In the genomic region with DNA sequence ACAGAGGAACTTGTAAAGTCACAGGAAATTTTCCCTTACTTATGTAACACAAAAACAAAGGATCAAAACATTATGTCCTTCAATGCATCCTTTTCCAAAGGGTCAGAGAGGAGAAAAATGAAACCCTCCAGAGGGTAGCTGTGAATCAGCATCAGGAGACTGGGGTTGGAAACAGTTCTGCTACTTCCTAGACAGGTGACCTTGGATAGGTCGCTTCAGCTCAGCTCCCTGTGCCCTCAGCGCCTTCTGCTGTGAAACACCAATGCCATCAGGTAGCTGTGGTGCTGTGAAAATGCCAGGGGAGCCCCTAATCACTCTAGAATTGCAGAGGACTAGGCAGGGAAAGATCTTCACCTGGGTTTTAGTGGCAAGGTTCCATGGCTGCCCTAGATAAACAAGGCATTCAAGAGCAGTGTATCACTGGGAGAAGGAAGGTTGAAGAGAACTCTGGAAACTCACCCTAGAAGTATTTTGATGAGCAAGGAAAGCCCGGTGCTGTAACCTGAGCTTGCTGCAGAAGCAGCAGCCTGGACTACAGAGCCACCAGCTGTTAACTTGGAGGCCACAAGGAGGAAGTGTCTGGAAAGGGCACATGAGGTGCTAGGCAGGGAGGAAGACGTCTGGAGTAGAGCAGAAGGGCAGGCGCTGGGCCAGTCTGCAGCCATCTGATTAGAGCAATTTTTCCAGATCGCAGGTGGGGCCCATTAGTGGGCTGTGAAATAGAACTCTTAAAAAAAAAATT, we compare ENCODE assay signal across 8 cellular contexts.
DNase-seq lines count a peak whose midpoint lies in the region; ATAC-seq and TF ChIP-seq lines count a peak whose summit lies in the region.

No MANE protein-coding gene starts in this region.

- no peaks in the 10 kb centered on the region for H3K23me2 ChIP-seq in H9 (ENCODE audit: insufficient read length, low read depth, low read length, poor library complexity, severe bottlenecking)

- no peak overlapping the region for H2BK12ac ChIP-seq in H9 (ENCODE audit: insufficient read length, low read depth, low read length)

- H3K23ac ChIP-seq in H9 (ENCODE audit: insufficient read length, low read depth, low read length) = no peak overlapping the region

- H2BK20ac ChIP-seq in H9 (ENCODE audit: low read depth, low read length, poor library complexity, severe bottlenecking) = no peak overlapping the region

- H3K18ac ChIP-seq in H9 (ENCODE audit: insufficient read length, low read depth, low read length) = no peak overlapping the region

- H3K9me3 ChIP-seq in H9 (ENCODE audit: control insufficient read depth, low read depth, low read length) = no peaks in the 10 kb centered on the region

- H2BK5ac ChIP-seq in H9 (ENCODE audit: insufficient read length, low read length) = no peak overlapping the region

- H3K27ac Mint-ChIP-seq in H9 (peak overlapping the region in 2 of 3 experiments; percentile 72 to 95; a peak in 4 of 7 replicates), naive B cell (peak overlapping the region in 5 of 6 donors; percentile 34 to 78 (median 38))

- TF ChIP-seq CTCF in H9 (conservative IDR thresholded peaks at IDR 0.05) (peak; percentile 36; the same call in 2 of the 3 replicates), dorsolateral prefrontal cortex (IDR thresholded peaks at IDR 0.05 in 54 of 56, conservative IDR thresholded peaks at IDR 0.05 in 2 of 56; ENCODE audit: low read depth in 1 of 56, partially characterized antibody in 56 of 56) (no peak), GM13976 (IDR thresholded peaks at IDR 0.05; ENCODE audit: borderline replicate concordance, control extremely low read depth, extremely low read depth, insufficient read depth, missing control alignments) (no peak)

- no peak overlapping the region for H2AFZ ChIP-seq in H9 (ENCODE audit: low read length)

- intact Hi-C loops in dorsolateral prefrontal cortex (cut with DNase I) = no loop called here

- peaks cover 8% of the 10 kb centered on the region in 2 experiments for H3K4me1 Mint-ChIP-seq in H9
- peaks cover 10 to 20% (median 17%) of the 10 kb centered on the region in 3 donors for H3K4me1 Mint-ChIP-seq in naive B cell

- DNase-seq in H9 (peak; percentile 77), OCI-M1 (lab: John Stamatoyannopoulos, UW) (peak; percentile 69), dorsolateral prefrontal cortex (peak in 1 of 10 donors; percentile 76), naive B cell (no peak), GM13976 (ENCODE audit: low spot score) (no peak)

- H2AK5ac ChIP-seq in H9 (ENCODE audit: insufficient read length, low read length) = no peak overlapping the region

- H3K27me3 Mint-ChIP-seq in H9 (ENCODE audit: low read depth) (no peaks in the 10 kb centered on the region), naive B cell (no peaks in the 10 kb centered on the region)

- H3K4me3 ChIP-seq in dorsolateral prefrontal cortex = no peak overlapping the region

- no peak overlapping the region for H3K14ac ChIP-seq in H9 (ENCODE audit: insufficient read depth, low read length)

- no peaks in the 10 kb centered on the region for H3K27me3 ChIP-seq in H9 (ENCODE audit: insufficient read depth, low read length)
- H3K27me3 ChIP-seq in dorsolateral prefrontal cortex = no peaks in the 10 kb centered on the region

- no peak overlapping the region for H3K56ac ChIP-seq in H9 (ENCODE audit: insufficient read length, low read depth, low read length)

- H4K91ac ChIP-seq in H9 (ENCODE audit: insufficient read length, low read depth, low read length) = no peak overlapping the region

- H3K4me2 ChIP-seq in H9 (ENCODE audit: insufficient read depth, insufficient read length, low read length) = no peak overlapping the region

- no peak overlapping the region for H2BK15ac ChIP-seq in H9 (ENCODE audit: low read depth, low read length)

- H3K4me3 Mint-ChIP-seq in H9 = no peak overlapping the region
- H3K4me3 Mint-ChIP-seq in naive B cell = peak overlapping the region in 1 of 8 donors; percentile 30

- no peak overlapping the region for H3K4ac ChIP-seq in H9 (ENCODE audit: low read depth, low read length)

- no CpG with 5 or more reads among the region's 6 CpGs for WGBS in H9 (ENCODE audit: extremely low coverage, insufficient read length, low lambda C conversion rate)

- H3K9me3 Mint-ChIP-seq in H9 (no peaks in the 10 kb centered on the region), naive B cell (no peaks in the 10 kb centered on the region)

- in situ Hi-C loops in GM13976 (cut with MboI; ENCODE audit: low sequenced_read_pairs, unreplicated experiment) = no loop called here

- no peaks in the 10 kb centered on the region for H3K4me1 ChIP-seq in H9 (ENCODE audit: insufficient read depth, low read length)

- H4K8ac ChIP-seq in H9 (replicated peaks; ENCODE audit: insufficient read length, low read depth, low read length) = no peak overlapping the region

- no peak overlapping the region for H3T11ph ChIP-seq in H9 (ENCODE audit: low read length)

- no peak overlapping the region for H4K5ac ChIP-seq in H9 (ENCODE audit: insufficient read length, low read depth, low read length)

- no peak for ATAC-seq in naive B cell (ENCODE audit: low read depth in 2 of 2)
- ATAC-seq in HG02852 (IDR thresholded peaks at IDR 0.05; ENCODE audit: unreplicated experiment) = no peak
- no peak for ATAC-seq in GM19463 (IDR thresholded peaks at IDR 0.05; ENCODE audit: unreplicated experiment)
- no peak for ATAC-seq in GM19395 (IDR thresholded peaks at IDR 0.05; ENCODE audit: unreplicated experiment)

- peaks cover 0 to 17% (median 0%) of the 10 kb centered on the region in 3 experiments; a peak in 4 of 7 replicates for H3K36me3 Mint-ChIP-seq in H9 (ENCODE audit: insufficient read depth in 1 of 3, low read depth in 3 of 3)
- peaks cover 25 to 41% of the 10 kb centered on the region in 2 donors for H3K36me3 Mint-ChIP-seq in naive B cell

- no peak overlapping the region for H2BK120ac ChIP-seq in H9 (ENCODE audit: low read depth, low read length, poor library complexity, severe bottlenecking)

- H3K9ac ChIP-seq in H9 (ENCODE audit: extremely low read depth, insufficient read length, low read length) = no peak overlapping the region

- no peaks in the 10 kb centered on the region for H4K20me1 ChIP-seq in H9 (ENCODE audit: control insufficient read depth, insufficient read depth, insufficient read length)

- H3K27ac ChIP-seq in H9 (ENCODE audit: insufficient read length, low read depth, low read length) = no peak overlapping the region
- peak overlapping the region in 57 of 59 donors; percentile 6 to 99 (median 85) for H3K27ac ChIP-seq in dorsolateral prefrontal cortex

- no peaks in the 10 kb centered on the region for H3K79me1 ChIP-seq in H9 (ENCODE audit: insufficient read depth, low read depth, low read length, poor library complexity, severe bottlenecking)

- no peaks in the 10 kb centered on the region for H3K79me2 ChIP-seq in H9 (ENCODE audit: insufficient read depth, low read length)

Comparison
In these comparisons a context has a peak if more than half of its experiments do, and no peak if none do; other contexts are left out.
1. DNase-seq: peak in H9 (single experiment) and OCI-M1 (single experiment); none in naive B cell (single experiment) and GM13976 (single experiment).